18 cellular contexts compared by ENCODE assay signal in genomic region chr19:640606-641170, GRCh38. TPM values are rescaled to one million over a fixed set of nuclear protein-coding genes. Genes with fewer than 3 reads are reported as not detected.
DNase-seq lines count a peak whose midpoint lies in the region; ATAC-seq lines count a peak whose summit lies in the region.
"Had no signal": no experiment of that assay in that cellular context is flagged by ENCODE, and none has a peak within 500 bp of the region (broad histone marks: within the 10 kb centered on the region; RNA-seq: fewer than 3 reads in every experiment).

No MANE protein-coding gene starts in this region.

- H3K27ac Mint-ChIP-seq in CD4-positive, CD25-positive, alpha-beta regulatory T cell, result no peak overlapping the region
- H3K27ac Mint-ChIP-seq in IgD-negative memory B cell, result peak overlapping the region in 2 of 3 donors; percentile 37 to 57
- no peak overlapping the region for H3K27ac Mint-ChIP-seq in activated T-helper 1 cell treated with anti-CD3 and anti-CD28 coated beads, Interleukin-12 subunit alpha, Interleukin-12 subunit beta, Interleukin-2, Interleukin-4 antibody, amounts not matched to agents 30 ng/mL and 10 ng/mL and 1 ng/mL, durations not matched to agents 14 hours and 24 hours and 36 hours

- no peak overlapping the region for H3K4me3 ChIP-seq in CD4-positive, CD25-positive, alpha-beta regulatory T cell (ENCODE audit: low read depth, low read length)
- H3K4me3 ChIP-seq in neuronal stem cell (ENCODE audit: low read length in 2 of 2), result no peak overlapping the region
- no peak overlapping the region for H3K4me3 ChIP-seq in effector memory CD4-positive, alpha-beta T cell (ENCODE audit: insufficient read depth, low read depth, low read length, poor library complexity, severe bottlenecking)

- H2BK5ac ChIP-seq in neuronal stem cell (ENCODE audit: low read length), result no peak overlapping the region

- no peak overlapping the region for H2BK12ac ChIP-seq in neuronal stem cell (ENCODE audit: low read length)

- no peaks in the 10 kb centered on the region for H3K27me3 Mint-ChIP-seq in CD4-positive, CD25-positive, alpha-beta regulatory T cell
- H3K27me3 Mint-ChIP-seq in IgD-negative memory B cell, result no peaks in the 10 kb centered on the region
- peaks cover 5% of the 10 kb centered on the region for H3K27me3 Mint-ChIP-seq in activated T-helper 1 cell treated with anti-CD3 and anti-CD28 coated beads, Interleukin-12 subunit alpha, Interleukin-12 subunit beta, Interleukin-2, Interleukin-4 antibody, amounts not matched to agents 30 ng/mL and 10 ng/mL and 1 ng/mL, durations not matched to agents 14 hours and 24 hours and 36 hours (ENCODE audit: insufficient read depth)

- H2BK15ac ChIP-seq in neuronal stem cell (ENCODE audit: low read length), result peak overlapping the region; percentile 75

- H4K91ac ChIP-seq in neuronal stem cell (ENCODE audit: low read depth, low read length, poor library complexity), result no peak overlapping the region

- H3K4ac ChIP-seq in neuronal stem cell (ENCODE audit: low read length), result no peak overlapping the region

- H3K9ac ChIP-seq in neuronal stem cell (ENCODE audit: low read depth, low read length, poor library complexity), result no peak overlapping the region

- H3K4me3 Mint-ChIP-seq in CD4-positive, CD25-positive, alpha-beta regulatory T cell, result peak overlapping the region in 1 of 4 donors; percentile 7
- H3K4me3 Mint-ChIP-seq in IgD-negative memory B cell, result peak overlapping the region in 3 of 4 donors; percentile 44 to 65 (median 53)
- peak overlapping the region; percentile 19 for H3K4me3 Mint-ChIP-seq in activated T-helper 1 cell treated with anti-CD3 and anti-CD28 coated beads, Interleukin-12 subunit alpha, Interleukin-12 subunit beta, Interleukin-2, Interleukin-4 antibody, amounts not matched to agents 30 ng/mL and 10 ng/mL and 1 ng/mL, durations not matched to agents 14 hours and 24 hours and 36 hours

- peaks cover 14% of the 10 kb centered on the region for H3K4me1 ChIP-seq in CD4-positive, CD25-positive, alpha-beta regulatory T cell (ENCODE audit: control insufficient read depth, insufficient read depth, low read length, poor library complexity, severe bottlenecking)
- peaks cover 0 to 2% of the 10 kb centered on the region in 2 donors for H3K4me1 ChIP-seq in neuronal stem cell (ENCODE audit: control insufficient read depth in 2 of 2, insufficient read depth in 1 of 2, low read depth in 1 of 2, low read length in 2 of 2)
- H3K4me1 ChIP-seq in effector memory CD4-positive, alpha-beta T cell (ENCODE audit: control insufficient read depth, insufficient read depth, low read length, poor library complexity, severe bottlenecking), result peaks cover 13% of the 10 kb centered on the region
- H3K4me1 ChIP-seq: HAP-1 had no signal

- no peaks in the 10 kb centered on the region for H3K27me3 ChIP-seq in CD4-positive, CD25-positive, alpha-beta regulatory T cell (ENCODE audit: control insufficient read depth, insufficient read depth, low read length)
- peaks cover 0 to 4% (median 0%) of the 10 kb centered on the region in 3 experiments for H3K27me3 ChIP-seq in neuronal stem cell (ENCODE audit: control insufficient read depth in 3 of 3, insufficient read depth in 3 of 3, low read depth in 1 of 3, low read length in 3 of 3)
- no peaks in the 10 kb centered on the region for H3K27me3 ChIP-seq in effector memory CD4-positive, alpha-beta T cell (replicated peaks; ENCODE audit: control insufficient read depth, insufficient read depth, low read length, poor library complexity, severe bottlenecking)

- no peak overlapping the region for H3K18ac ChIP-seq in neuronal stem cell (ENCODE audit: low read length)

- H3K9me3 ChIP-seq in CD4-positive, CD25-positive, alpha-beta regulatory T cell (ENCODE audit: control insufficient read depth in 2 of 2, low read length in 2 of 2), result no peaks in the 10 kb centered on the region
- no peaks in the 10 kb centered on the region for H3K9me3 ChIP-seq in neuronal stem cell (replicated peaks in 1 of 2; ENCODE audit: control insufficient read depth in 2 of 2, insufficient read depth in 1 of 2, low read depth in 1 of 2, low read length in 2 of 2)
- H3K9me3 ChIP-seq in effector memory CD4-positive, alpha-beta T cell (ENCODE audit: control insufficient read depth, low read length), result no peaks in the 10 kb centered on the region
- H3K9me3 ChIP-seq: HAP-1 had no signal

- no peaks in the 10 kb centered on the region for H3K36me3 Mint-ChIP-seq in CD4-positive, CD25-positive, alpha-beta regulatory T cell
- no peaks in the 10 kb centered on the region for H3K36me3 Mint-ChIP-seq in IgD-negative memory B cell
- no peaks in the 10 kb centered on the region for H3K36me3 Mint-ChIP-seq in activated T-helper 1 cell treated with anti-CD3 and anti-CD28 coated beads, Interleukin-12 subunit alpha, Interleukin-12 subunit beta, Interleukin-2, Interleukin-4 antibody, amounts not matched to agents 30 ng/mL and 10 ng/mL and 1 ng/mL, durations not matched to agents 14 hours and 24 hours and 36 hours (ENCODE audit: low read depth)

- peak overlapping the region; percentile 81 for H2AK5ac ChIP-seq in neuronal stem cell (ENCODE audit: low read depth, low read length)

- WGBS in neuronal stem cell (ENCODE audit: extremely low coverage in 2 of 2, insufficient read length in 2 of 2, insufficient replicate concordance in 1 of 2), 2 donors, result no CpG with 5 or more reads among the region's 30 CpGs

- H3K9me3 Mint-ChIP-seq in CD4-positive, CD25-positive, alpha-beta regulatory T cell, result no peaks in the 10 kb centered on the region
- peaks cover 0 to 2% (median 0%) of the 10 kb centered on the region in 3 donors for H3K9me3 Mint-ChIP-seq in IgD-negative memory B cell
- no peaks in the 10 kb centered on the region for H3K9me3 Mint-ChIP-seq in activated T-helper 1 cell treated with anti-CD3 and anti-CD28 coated beads, Interleukin-12 subunit alpha, Interleukin-12 subunit beta, Interleukin-2, Interleukin-4 antibody, amounts not matched to agents 30 ng/mL and 10 ng/mL and 1 ng/mL, durations not matched to agents 14 hours and 24 hours and 36 hours

- no peak overlapping the region for H3K4me2 ChIP-seq in neuronal stem cell (ENCODE audit: insufficient read depth, low read length, poor library complexity, severe bottlenecking)

- H3K27ac ChIP-seq in CD4-positive, CD25-positive, alpha-beta regulatory T cell (ENCODE audit: insufficient read depth, low read length, poor library complexity, severe bottlenecking), result peak overlapping the region; percentile 47
- H3K27ac ChIP-seq in neuronal stem cell (replicated peaks; ENCODE audit: low read length), result no peak overlapping the region
- H3K27ac ChIP-seq in effector memory CD4-positive, alpha-beta T cell (ENCODE audit: insufficient read depth, low read length, poor library complexity, severe bottlenecking), result no peak overlapping the region

- no peaks in the 10 kb centered on the region for H3K79me1 ChIP-seq in neuronal stem cell (ENCODE audit: low read depth, low read length)

- no peak overlapping the region for H2BK120ac ChIP-seq in neuronal stem cell (ENCODE audit: low read depth, low read length)

- no peak overlapping the region for H4K8ac ChIP-seq in neuronal stem cell (ENCODE audit: low read depth, low read length)

- ATAC-seq in CD4-positive, CD25-positive, alpha-beta regulatory T cell (ENCODE audit: low read depth in 2 of 2), result no peak
- no peak for ATAC-seq in HG03280 (IDR thresholded peaks at IDR 0.05; ENCODE audit: unreplicated experiment)

- no peak overlapping the region for H2AFZ ChIP-seq in neuronal stem cell (ENCODE audit: low read length)

- intact Hi-C loops in activated T-helper 1 cell treated with anti-CD3 and anti-CD28 coated beads, Interleukin-12 subunit alpha, Interleukin-12 subunit beta, Interleukin-2, Interleukin-4 antibody, amounts not matched to agents 30 ng/mL and 10 ng/mL and 1 ng/mL, durations not matched to agents 14 hours and 24 hours and 36 hours (cut with micrococcal nuclease), result no loop called here

- H3K36me3 ChIP-seq in CD4-positive, CD25-positive, alpha-beta regulatory T cell (ENCODE audit: control insufficient read depth, insufficient read depth, low read length), result no peaks in the 10 kb centered on the region
- peaks cover 0 to 9% of the 10 kb centered on the region in 2 donors for H3K36me3 ChIP-seq in neuronal stem cell (replicated peaks in 1 of 2; ENCODE audit: control insufficient read depth in 2 of 2, insufficient read depth in 2 of 2, low read length in 2 of 2)
- peaks cover 3% of the 10 kb centered on the region for H3K36me3 ChIP-seq in effector memory CD4-positive, alpha-beta T cell (ENCODE audit: control insufficient read depth, insufficient read depth, low read length)

- DNase-seq in CD4-positive, CD25-positive, alpha-beta regulatory T cell, result no peak
- DNase-seq in activated T-helper 1 cell treated with anti-CD3 and anti-CD28 coated beads, Interleukin-12 subunit alpha, Interleukin-12 subunit beta, Interleukin-2, Interleukin-4 antibody, amounts not matched to agents 30 ng/mL and 10 ng/mL and 1 ng/mL, durations not matched to agents 14 hours and 24 hours and 36 hours (ENCODE audit: low spot score), result no peak
- no peak for DNase-seq in neuronal stem cell (ENCODE audit: low spot score)
- no peak for DNase-seq in amniotic stem cell (lab: John Stamatoyannopoulos, UW)
- DNase-seq in effector memory CD4-positive, alpha-beta T cell, result no peak
- no peak for DNase-seq in activated CD4-positive, CD25-positive, alpha-beta regulatory T cell (lab: John Stamatoyannopoulos, UW)
- DNase-seq: Calu3, DMS53, KBM-7, NCI-H1436, NCI-H2081, NCI-H510A, OCI-M1, SHP77 treated with DMSO at 0.1 percent for 48 hours had no signal

- no peak overlapping the region for H3K14ac ChIP-seq in neuronal stem cell (ENCODE audit: low read length)

- H3K4me1 Mint-ChIP-seq in CD4-positive, CD25-positive, alpha-beta regulatory T cell, result peaks cover 0 to 14% (median 5%) of the 10 kb centered on the region in 4 donors
- peaks cover 14 to 26% (median 21%) of the 10 kb centered on the region in 3 donors for H3K4me1 Mint-ChIP-seq in IgD-negative memory B cell
- peaks cover 6% of the 10 kb centered on the region for H3K4me1 Mint-ChIP-seq in activated T-helper 1 cell treated with anti-CD3 and anti-CD28 coated beads, Interleukin-12 subunit alpha, Interleukin-12 subunit beta, Interleukin-2, Interleukin-4 antibody, amounts not matched to agents 30 ng/mL and 10 ng/mL and 1 ng/mL, durations not matched to agents 14 hours and 24 hours and 36 hours (ENCODE audit: low read depth)

- H3K23ac ChIP-seq in neuronal stem cell (ENCODE audit: low read depth, low read length, poor library complexity), result peak overlapping the region; percentile 31

RNA-seq across cellular contexts. Expression of gene FGF22, which starts 1.0 kb away (rescaled TPM):
- total RNA-seq in CD4-positive, CD25-positive, alpha-beta regulatory T cell, result 0.81 TPM
- polyA plus RNA-seq in CD4-positive, CD25-positive, alpha-beta regulatory T cell, result under 1 TPM in 1 of 4 donors, not detected in 3; 0.17 TPM
- polyA plus RNA-seq in IgD-negative memory B cell, result not detected
- total RNA-seq in activated T-helper 1 cell treated with anti-CD3 and anti-CD28 coated beads, Interleukin-12 subunit alpha, Interleukin-12 subunit beta, Interleukin-2, Interleukin-4 antibody, amounts not matched to agents 30 ng/mL and 10 ng/mL and 1 ng/mL, durations not matched to agents 14 hours and 24 hours and 36 hours, result not detected in 2 replicates
- 0.78 TPM for polyA plus RNA-seq in neuronal stem cell (2013, experiment 1 of 2)
- polyA plus RNA-seq in neuronal stem cell (2013, experiment 2 of 2), result 0.66 TPM
- total RNA-seq: RPMI7951 had no signal

RNA-seq across cellular contexts. Expression of gene POLRMT, which starts 7.4 kb away (rescaled TPM):
- 62.9 TPM for total RNA-seq in CD4-positive, CD25-positive, alpha-beta regulatory T cell
- polyA plus RNA-seq in CD4-positive, CD25-positive, alpha-beta regulatory T cell, result 10 to 100 TPM; 25.4 to 38.1 (median 34.1) TPM
- 41.9 TPM for polyA plus RNA-seq in IgD-negative memory B cell
- total RNA-seq in activated T-helper 1 cell treated with anti-CD3 and anti-CD28 coated beads, Interleukin-12 subunit alpha, Interleukin-12 subunit beta, Interleukin-2, Interleukin-4 antibody, amounts not matched to agents 30 ng/mL and 10 ng/mL and 1 ng/mL, durations not matched to agents 14 hours and 24 hours and 36 hours, result 103 and 104 TPM in 2 replicates
- 50.0 TPM for polyA plus RNA-seq in neuronal stem cell (2013, experiment 1 of 2)
- 45.6 TPM for polyA plus RNA-seq in neuronal stem cell (2013, experiment 2 of 2)

RNA-seq across cellular contexts. Expression of gene RNF126, which starts 22.3 kb away (rescaled TPM):
- 124 TPM for total RNA-seq in CD4-positive, CD25-positive, alpha-beta regulatory T cell
- 10 to 100 TPM; 57.2 to 80.8 (median 76.9) TPM for polyA plus RNA-seq in CD4-positive, CD25-positive, alpha-beta regulatory T cell
- 108 TPM for polyA plus RNA-seq in IgD-negative memory B cell
- 107 and 110 TPM in 2 replicates for total RNA-seq in activated T-helper 1 cell treated with anti-CD3 and anti-CD28 coated beads, Interleukin-12 subunit alpha, Interleukin-12 subunit beta, Interleukin-2, Interleukin-4 antibody, amounts not matched to agents 30 ng/mL and 10 ng/mL and 1 ng/mL, durations not matched to agents 14 hours and 24 hours and 36 hours
- polyA plus RNA-seq in neuronal stem cell (2013, experiment 1 of 2), result 59.4 TPM
- 57.6 TPM for polyA plus RNA-seq in neuronal stem cell (2013, experiment 2 of 2)

RNA-seq across cellular contexts. Expression of gene FSTL3, which starts 35.5 kb away (rescaled TPM):
- 0.64 TPM for total RNA-seq in CD4-positive, CD25-positive, alpha-beta regulatory T cell
- polyA plus RNA-seq in CD4-positive, CD25-positive, alpha-beta regulatory T cell, result 1 to 10 TPM in 1 of 4 donors, under 1 TPM in 3; 0.55 to 2.1 (median 0.71) TPM
- 1.7 TPM for polyA plus RNA-seq in IgD-negative memory B cell
- 5.5 and 5.6 TPM in 2 replicates for total RNA-seq in activated T-helper 1 cell treated with anti-CD3 and anti-CD28 coated beads, Interleukin-12 subunit alpha, Interleukin-12 subunit beta, Interleukin-2, Interleukin-4 antibody, amounts not matched to agents 30 ng/mL and 10 ng/mL and 1 ng/mL, durations not matched to agents 14 hours and 24 hours and 36 hours
- 6.2 TPM for polyA plus RNA-seq in neuronal stem cell (2013, experiment 1 of 2)
- polyA plus RNA-seq in neuronal stem cell (2013, experiment 2 of 2), result 6.2 TPM

RNA-seq across cellular contexts. Expression of gene HCN2, which starts 51.0 kb away (rescaled TPM):
- 1.2 TPM for total RNA-seq in CD4-positive, CD25-positive, alpha-beta regulatory T cell
- polyA plus RNA-seq in CD4-positive, CD25-positive, alpha-beta regulatory T cell, result not detected
- not detected for polyA plus RNA-seq in IgD-negative memory B cell
- 1.1 and 1.2 TPM in 2 replicates for total RNA-seq in activated T-helper 1 cell treated with anti-CD3 and anti-CD28 coated beads, Interleukin-12 subunit alpha, Interleukin-12 subunit beta, Interleukin-2, Interleukin-4 antibody, amounts not matched to agents 30 ng/mL and 10 ng/mL and 1 ng/mL, durations not matched to agents 14 hours and 24 hours and 36 hours
- 0.10 TPM for polyA plus RNA-seq in neuronal stem cell (2013, experiment 1 of 2)
- polyA plus RNA-seq in neuronal stem cell (2013, experiment 2 of 2), result 0.10 TPM

Comparison
In these comparisons a context has a peak if more than half of its experiments do, and no peak if none do; other contexts are left out.
1. H3K27ac Mint-ChIP-seq: peak in IgD-negative memory B cell (2 of 3); none in CD4-positive, CD25-positive, alpha-beta regulatory T cell (0 of 3) and activated T-helper 1 cell treated with anti-CD3 and anti-CD28 coated beads, Interleukin-12 subunit alpha, Interleukin-12 subunit beta, Interleukin-2, Interleukin-4 antibody, amounts not matched to agents 30 ng/mL and 10 ng/mL and 1 ng/mL, durations not matched to agents 14 hours and 24 hours and 36 hours (single experiment).